In the genomic region with DNA sequence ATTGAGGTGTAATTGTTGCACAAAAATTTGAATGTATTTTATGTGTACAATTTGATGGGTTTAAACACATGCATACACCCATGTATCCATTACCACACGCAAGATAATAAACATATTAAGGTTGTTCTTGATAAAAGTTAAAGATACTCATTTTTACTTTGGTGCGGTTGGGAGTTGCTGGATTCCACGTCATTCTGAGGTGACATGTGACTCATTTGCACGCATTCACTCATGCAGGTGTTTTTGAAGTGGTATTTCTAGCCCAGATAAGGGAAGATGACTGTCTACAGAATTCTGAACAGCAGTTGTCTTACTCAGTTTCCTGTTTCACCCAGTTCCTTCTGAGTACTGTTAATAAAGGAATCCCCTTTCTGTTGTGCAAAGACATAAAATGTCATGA, we compare ENCODE assay signal across 9 cellular contexts.
DNase-seq lines count a peak whose midpoint lies in the region; ATAC-seq lines count a peak whose summit lies in the region.
"Had no signal": no experiment of that assay in that cellular context is flagged by ENCODE, and none has a peak within 500 bp of the region (broad histone marks: within the 10 kb centered on the region; RNA-seq: fewer than 3 reads in every experiment).

No MANE protein-coding gene starts in this region.

- no peaks in the 10 kb centered on the region for H3K9me3 ChIP-seq in effector memory CD4-positive, alpha-beta T cell (ENCODE audit: control insufficient read depth, low read length)
- peaks cover 7% of the 10 kb centered on the region; the same call in 1 of the 2 replicates for H3K9me3 ChIP-seq in Karpas-422 (ENCODE audit: low read length)

- H3K4me1 Mint-ChIP-seq in T-helper 1 cell treated with Interleukin-12 subunit alpha and Interleukin-12 subunit beta and Interleukin-4 antibody, amounts not matched to agents 30 μg/mL and 1 μg/mL, for 36 hours (ENCODE audit: low read depth) = peaks cover 40% of the 10 kb centered on the region

- peak overlapping the region; percentile 62 for H3K27ac ChIP-seq in effector memory CD4-positive, alpha-beta T cell (ENCODE audit: insufficient read depth, low read length, poor library complexity, severe bottlenecking)
- no peak overlapping the region for H3K27ac ChIP-seq in Karpas-422 (ENCODE audit: low read length)

- H3K27me3 ChIP-seq in effector memory CD4-positive, alpha-beta T cell (replicated peaks; ENCODE audit: control insufficient read depth, insufficient read depth, low read length, poor library complexity, severe bottlenecking) = no peaks in the 10 kb centered on the region
- H3K27me3 ChIP-seq in Karpas-422 (ENCODE audit: low read length) = no peaks in the 10 kb centered on the region

- peaks cover 17% of the 10 kb centered on the region for H3K4me1 ChIP-seq in effector memory CD4-positive, alpha-beta T cell (ENCODE audit: control insufficient read depth, insufficient read depth, low read length, poor library complexity, severe bottlenecking)
- no peaks in the 10 kb centered on the region for H3K4me1 ChIP-seq in Karpas-422 (ENCODE audit: low read length)

- H3K4me3 Mint-ChIP-seq in T-helper 1 cell treated with Interleukin-12 subunit alpha and Interleukin-12 subunit beta and Interleukin-4 antibody, amounts not matched to agents 30 μg/mL and 1 μg/mL, for 36 hours = peak overlapping the region; percentile 70
- H3K4me3 Mint-ChIP-seq: nephron had no signal

- H3K9ac ChIP-seq in Karpas-422 (ENCODE audit: low read length) = no peak overlapping the region

- in situ Hi-C loops in Caki2 (cut with HindIII; ENCODE audit: low pct_unique_long_range_greater_than_20kb, low sequenced_read_pairs) = no loop called here

- peaks cover 16% of the 10 kb centered on the region for H3K36me3 Mint-ChIP-seq in T-helper 1 cell treated with Interleukin-12 subunit alpha and Interleukin-12 subunit beta and Interleukin-4 antibody, amounts not matched to agents 30 μg/mL and 1 μg/mL, for 36 hours (ENCODE audit: low read depth)

- no peaks in the 10 kb centered on the region for H4K20me1 ChIP-seq in Karpas-422 (ENCODE audit: insufficient read depth, low read depth, low read length)

- no peak overlapping the region for H2AFZ ChIP-seq in Karpas-422 (ENCODE audit: low read length)

- no peaks in the 10 kb centered on the region for H3K36me3 ChIP-seq in effector memory CD4-positive, alpha-beta T cell (ENCODE audit: control insufficient read depth, insufficient read depth, low read length)
- no peaks in the 10 kb centered on the region for H3K36me3 ChIP-seq in Karpas-422 (ENCODE audit: insufficient read depth, low read length)

- H3K4me2 ChIP-seq in Karpas-422 (ENCODE audit: low read depth, low read length, poor library complexity, severe bottlenecking) = no peak overlapping the region

- H3K9me3 Mint-ChIP-seq in T-helper 1 cell treated with Interleukin-12 subunit alpha and Interleukin-12 subunit beta and Interleukin-4 antibody, amounts not matched to agents 30 μg/mL and 1 μg/mL, for 36 hours = peaks cover 26% of the 10 kb centered on the region

- no peaks in the 10 kb centered on the region for H3K27me3 Mint-ChIP-seq in T-helper 1 cell treated with Interleukin-12 subunit alpha and Interleukin-12 subunit beta and Interleukin-4 antibody, amounts not matched to agents 30 μg/mL and 1 μg/mL, for 36 hours (ENCODE audit: low read depth)

- H3K4me3 ChIP-seq in effector memory CD4-positive, alpha-beta T cell (ENCODE audit: insufficient read depth, low read depth, low read length, poor library complexity, severe bottlenecking) = no peak overlapping the region
- H3K4me3 ChIP-seq in Karpas-422 (ENCODE audit: low read length) = no peak overlapping the region

- no peaks in the 10 kb centered on the region for H3K9me2 ChIP-seq in Karpas-422 (replicated peaks; ENCODE audit: insufficient read depth, low read length)

- peak overlapping the region; percentile 92 for H3K27ac Mint-ChIP-seq in T-helper 1 cell treated with Interleukin-12 subunit alpha and Interleukin-12 subunit beta and Interleukin-4 antibody, amounts not matched to agents 30 μg/mL and 1 μg/mL, for 36 hours
- H3K27ac Mint-ChIP-seq: nephron had no signal

- peak; percentile 10 for DNase-seq in Caki2 (ENCODE audit: low read depth)
- peak; percentile 40 to 60 (median 48) for DNase-seq in effector memory CD4-positive, alpha-beta T cell
- DNase-seq in NCI-H1436 (lab: John Stamatoyannopoulos, UW) = no peak
- DNase-seq in SHP77 (lab: John Stamatoyannopoulos, UW) = no peak
- no peak for DNase-seq in Karpas-422
- no peak for DNase-seq in NCI-H2107 (lab: John Stamatoyannopoulos, UW)

- peak; percentile 79 for ATAC-seq in HG02571 (IDR thresholded peaks at IDR 0.05; ENCODE audit: unreplicated experiment)

- no peaks in the 10 kb centered on the region for H3K79me2 ChIP-seq in Karpas-422 (ENCODE audit: low read length)

Comparison
In these comparisons a context has a peak if more than half of its experiments do, and no peak if none do; other contexts are left out.
1. DNase-seq: peak in Caki2 (single experiment) and effector memory CD4-positive, alpha-beta T cell (3 of 3); none in NCI-H1436 (single experiment), SHP77 (0 of 2), Karpas-422 (single experiment) and NCI-H2107 (single experiment).